In the genomic region with DNA sequence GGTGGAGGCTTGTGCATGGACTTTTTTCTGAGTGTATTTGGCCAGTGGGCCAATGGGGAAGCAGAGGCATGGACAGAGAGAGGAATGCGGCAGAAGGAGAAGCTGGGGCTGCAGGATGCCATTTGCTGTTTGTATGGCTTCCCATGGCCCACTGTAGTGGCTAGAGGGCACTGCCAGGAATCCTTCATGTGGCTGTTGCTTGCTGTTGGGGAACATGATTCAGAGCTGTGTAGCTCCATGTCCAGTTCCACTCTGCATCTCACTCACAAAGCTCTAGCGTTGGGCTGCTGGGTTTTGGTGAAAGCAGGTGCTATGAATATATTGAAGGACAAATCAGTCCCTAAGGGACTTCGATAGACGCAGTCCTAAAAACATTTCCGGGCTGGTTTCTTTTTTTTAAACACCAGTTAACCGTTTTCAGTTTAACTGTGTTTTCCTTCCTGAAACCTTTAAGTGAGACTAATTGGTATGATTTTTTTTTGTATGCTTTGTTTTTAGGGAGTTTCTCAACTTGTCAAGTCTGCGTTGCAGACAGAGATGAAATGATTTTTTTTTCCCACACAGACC, we compare ENCODE assay signal across 1 cellular context.
TF ChIP-seq lines count a peak whose summit lies in the region.

No MANE protein-coding gene starts in this region.

TF ChIP-seq in GM12878, 131 proteins besides CTCF, POLR2A, EP300 and RAD21 (continued from another document and continues in another):
- TF ChIP-seq, protein P1, sequence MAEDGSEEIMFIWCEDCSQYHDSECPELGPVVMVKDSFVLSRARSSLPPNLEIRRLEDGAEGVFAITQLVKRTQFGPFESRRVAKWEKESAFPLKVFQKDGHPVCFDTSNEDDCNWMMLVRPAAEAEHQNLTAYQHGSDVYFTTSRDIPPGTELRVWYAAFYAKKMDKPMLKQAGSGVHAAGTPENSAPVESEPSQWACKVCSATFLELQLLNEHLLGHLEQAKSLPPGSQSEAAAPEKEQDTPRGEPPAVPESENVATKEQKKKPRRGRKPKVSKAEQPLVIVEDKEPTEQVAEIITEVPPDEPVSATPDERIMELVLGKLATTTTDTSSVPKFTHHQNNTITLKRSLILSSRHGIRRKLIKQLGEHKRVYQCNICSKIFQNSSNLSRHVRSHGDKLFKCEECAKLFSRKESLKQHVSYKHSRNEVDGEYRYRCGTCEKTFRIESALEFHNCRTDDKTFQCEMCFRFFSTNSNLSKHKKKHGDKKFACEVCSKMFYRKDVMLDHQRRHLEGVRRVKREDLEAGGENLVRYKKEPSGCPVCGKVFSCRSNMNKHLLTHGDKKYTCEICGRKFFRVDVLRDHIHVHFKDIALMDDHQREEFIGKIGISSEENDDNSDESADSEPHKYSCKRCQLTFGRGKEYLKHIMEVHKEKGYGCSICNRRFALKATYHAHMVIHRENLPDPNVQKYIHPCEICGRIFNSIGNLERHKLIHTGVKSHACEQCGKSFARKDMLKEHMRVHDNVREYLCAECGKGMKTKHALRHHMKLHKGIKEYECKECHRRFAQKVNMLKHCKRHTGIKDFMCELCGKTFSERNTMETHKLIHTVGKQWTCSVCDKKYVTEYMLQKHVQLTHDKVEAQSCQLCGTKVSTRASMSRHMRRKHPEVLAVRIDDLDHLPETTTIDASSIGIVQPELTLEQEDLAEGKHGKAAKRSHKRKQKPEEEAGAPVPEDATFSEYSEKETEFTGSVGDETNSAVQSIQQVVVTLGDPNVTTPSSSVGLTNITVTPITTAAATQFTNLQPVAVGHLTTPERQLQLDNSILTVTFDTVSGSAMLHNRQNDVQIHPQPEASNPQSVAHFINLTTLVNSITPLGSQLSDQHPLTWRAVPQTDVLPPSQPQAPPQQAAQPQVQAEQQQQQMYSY (CRISPR knock-in tag; IDR thresholded peaks at IDR 0.05), result no peak
- no peak for TF ChIP-seq RFX5 (IDR thresholded peaks at IDR 0.05; ENCODE audit: low read depth, low read length)
- peak; percentile 97 for TF ChIP-seq MYB (IDR thresholded peaks at IDR 0.05; ENCODE audit: borderline replicate concordance, low read depth, low read length)
- no peak; the same call in 1 of the 2 replicates for TF ChIP-seq RB1 (IDR thresholded peaks at IDR 0.05; ENCODE audit: borderline replicate concordance)
- no peak for TF ChIP-seq ZBTB11 (CRISPR knock-in tag; IDR thresholded peaks at IDR 0.05)
- TF ChIP-seq IRF5 (IDR thresholded peaks at IDR 0.05; ENCODE audit: borderline replicate concordance), result no peak
- TF ChIP-seq SMARCA5 (IDR thresholded peaks at IDR 0.05), result peak; percentile 91
- peak in 1 of 2 experiments; percentile 87; a peak in 2 of 4 replicates for TF ChIP-seq ETV6 (conservative IDR thresholded peaks at IDR 0.05 in 1 of 2, IDR thresholded peaks at IDR 0.05 in 1 of 2; ENCODE audit: borderline replicate concordance in 1 of 2, low read depth in 1 of 2)
- no peak for TF ChIP-seq CBX3 (IDR thresholded peaks at IDR 0.05; ENCODE audit: borderline replicate concordance, low read depth)
- TF ChIP-seq MXI1 (IDR thresholded peaks at IDR 0.05; ENCODE audit: low read depth, low read length), result peak; percentile 58; the same call in 1 of the 2 replicates
- TF ChIP-seq NFIC (IDR thresholded peaks at IDR 0.05; ENCODE audit: low read depth, low read length), result no peak
- no peak for TF ChIP-seq ATF2 (IDR thresholded peaks at IDR 0.05; ENCODE audit: low read length)
- TF ChIP-seq SIX5 (IDR thresholded peaks at IDR 0.05; ENCODE audit: low read depth, low read length, severe bottlenecking), result no peak
- TF ChIP-seq CHD1 (IDR thresholded peaks at IDR 0.05; ENCODE audit: low read depth, low read length), result 0 out of 2 replicates have a peak, but pooled peaks have one; percentile 5
- TF ChIP-seq KAT2A (conservative IDR thresholded peaks at IDR 0.05; ENCODE audit: control insufficient read depth, low read depth, low read length), result no peak
- TF ChIP-seq SP1 (IDR thresholded peaks at IDR 0.05; ENCODE audit: low read depth, low read length), result no peak
- no peak for TF ChIP-seq RUNX3 (IDR thresholded peaks at IDR 0.05; ENCODE audit: low read length)
- no peak for TF ChIP-seq SREBF1 (IDR thresholded peaks at IDR 0.05; ENCODE audit: low read length)
- TF ChIP-seq WRNIP1 (IDR thresholded peaks at IDR 0.05; ENCODE audit: borderline replicate concordance, low read depth, low read length), result no peak
- TF ChIP-seq STAT3 (IDR thresholded peaks at IDR 0.05; ENCODE audit: low read depth, low read length), result 0 out of 2 replicates have a peak, but pooled peaks have one; percentile 67
- TF ChIP-seq CUX1 (IDR thresholded peaks at IDR 0.05; ENCODE audit: insufficient replicate concordance, low read depth, low read length), result peak; percentile 86
- TF ChIP-seq, protein P2, sequence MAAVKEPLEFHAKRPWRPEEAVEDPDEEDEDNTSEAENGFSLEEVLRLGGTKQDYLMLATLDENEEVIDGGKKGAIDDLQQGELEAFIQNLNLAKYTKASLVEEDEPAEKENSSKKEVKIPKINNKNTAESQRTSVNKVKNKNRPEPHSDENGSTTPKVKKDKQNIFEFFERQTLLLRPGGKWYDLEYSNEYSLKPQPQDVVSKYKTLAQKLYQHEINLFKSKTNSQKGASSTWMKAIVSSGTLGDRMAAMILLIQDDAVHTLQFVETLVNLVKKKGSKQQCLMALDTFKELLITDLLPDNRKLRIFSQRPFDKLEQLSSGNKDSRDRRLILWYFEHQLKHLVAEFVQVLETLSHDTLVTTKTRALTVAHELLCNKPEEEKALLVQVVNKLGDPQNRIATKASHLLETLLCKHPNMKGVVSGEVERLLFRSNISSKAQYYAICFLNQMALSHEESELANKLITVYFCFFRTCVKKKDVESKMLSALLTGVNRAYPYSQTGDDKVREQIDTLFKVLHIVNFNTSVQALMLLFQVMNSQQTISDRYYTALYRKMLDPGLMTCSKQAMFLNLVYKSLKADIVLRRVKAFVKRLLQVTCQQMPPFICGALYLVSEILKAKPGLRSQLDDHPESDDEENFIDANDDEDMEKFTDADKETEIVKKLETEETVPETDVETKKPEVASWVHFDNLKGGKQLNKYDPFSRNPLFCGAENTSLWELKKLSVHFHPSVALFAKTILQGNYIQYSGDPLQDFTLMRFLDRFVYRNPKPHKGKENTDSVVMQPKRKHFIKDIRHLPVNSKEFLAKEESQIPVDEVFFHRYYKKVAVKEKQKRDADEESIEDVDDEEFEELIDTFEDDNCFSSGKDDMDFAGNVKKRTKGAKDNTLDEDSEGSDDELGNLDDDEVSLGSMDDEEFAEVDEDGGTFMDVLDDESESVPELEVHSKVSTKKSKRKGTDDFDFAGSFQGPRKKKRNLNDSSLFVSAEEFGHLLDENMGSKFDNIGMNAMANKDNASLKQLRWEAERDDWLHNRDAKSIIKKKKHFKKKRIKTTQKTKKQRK (IDR thresholded peaks at IDR 0.05; ENCODE audit: low read depth, low read length), result no peak
- no peak for TF ChIP-seq KLF5 (IDR thresholded peaks at IDR 0.05; ENCODE audit: partially characterized antibody)
- no peak for TF ChIP-seq CBFB (IDR thresholded peaks at IDR 0.05; ENCODE audit: low read depth)
- no peak for TF ChIP-seq PBX3 (IDR thresholded peaks at IDR 0.05; ENCODE audit: insufficient replicate concordance, low read depth, low read length)
- peak; percentile 90 for TF ChIP-seq ZNF24 (IDR thresholded peaks at IDR 0.05)
- no peak for TF ChIP-seq NFYA (IDR thresholded peaks at IDR 0.05; ENCODE audit: borderline replicate concordance, low read depth, low read length)
- TF ChIP-seq SUZ12 (IDR thresholded peaks at IDR 0.05; ENCODE audit: unreplicated experiment), result no peak
- TF ChIP-seq HSF1 (IDR thresholded peaks at IDR 0.05; ENCODE audit: low read depth, low read length), result no peak
- peak; percentile 77 for TF ChIP-seq POLR2AphosphoS5 (IDR thresholded peaks at IDR 0.05; ENCODE audit: low read length)
- TF ChIP-seq RBBP5 (conservative IDR thresholded peaks at IDR 0.05), result no peak
- TF ChIP-seq EED (IDR thresholded peaks at IDR 0.05; ENCODE audit: low read depth), result peak; percentile 83
- peak; percentile 96 for TF ChIP-seq MEF2B (IDR thresholded peaks at IDR 0.05; ENCODE audit: partially characterized antibody, poor library complexity, severe bottlenecking)
